In genomic region chr10:11026761-11027160, GRCh38 we compare ENCODE assay signal across 26 cellular contexts. TPM values are rescaled to one million over a fixed set of nuclear protein-coding genes. Genes with fewer than 3 reads are reported as not detected.
A peak's percentile ranks its signal among the peaks of the same experiment; 100 is the strongest.
DNase-seq lines count a peak whose midpoint lies in the region; ATAC-seq and TF ChIP-seq lines count a peak whose summit lies in the region.
"Had no signal": no experiment of that assay in that cellular context is flagged by ENCODE, and none has a peak within 500 bp of the region (broad histone marks: within the 10 kb centered on the region; RNA-seq: fewer than 3 reads in every experiment).

No MANE protein-coding gene starts in this region.

- no peak overlapping the region for H3K4me3 Mint-ChIP-seq in stimulated activated naive B cell treated with anti-CD40 and anti-IgM and Interleukin-4, amounts not matched to agents 10 μg/mL and 1 μg/mL and 100 μg/mL, for 72 hours
- H3K4me3 Mint-ChIP-seq: stimulated activated memory B cell treated with anti-CD40 and anti-IgM and Interleukin-4, amounts not matched to agents 10 μg/mL and 1 μg/mL and 100 μg/mL, for 72 hours had no signal

- ATAC-seq in Right ventricle myocardium superior (ENCODE audit: poor library complexity), result peak; percentile 57
- ATAC-seq in mucosa of descending colon, result peak; percentile 89
- no peak for ATAC-seq in HG02642 (IDR thresholded peaks at IDR 0.05; ENCODE audit: poor library complexity, unreplicated experiment)
- no peak for ATAC-seq in stimulated activated naive B cell treated with anti-CD40 and anti-IgM and Interleukin-4, amounts not matched to agents 10 μg/mL and 1 μg/mL and 100 μg/mL, for 72 hours (replicated peaks)
- ATAC-seq: body of pancreas; esophagus mucosa; PC-3; stimulated activated memory B cell treated with anti-CD40 and anti-IgM and Interleukin-4, amounts not matched to agents 10 μg/mL and 1 μg/mL and 100 μg/mL, for 72 hours had no signal

- intact Hi-C loops in Right ventricle myocardium superior (cut with DNase I), result loop anchor here (10.0 kb wide), 1 partner anchor 238 kb away; no protein-coding TSS in a partner anchor
- intact Hi-C loops in mucosa of descending colon (cut with DNase I, micrococcal nuclease), result no loop called here

- H3K36me3 ChIP-seq in mucosa of descending colon (ENCODE audit: low read depth), result no peaks in the 10 kb centered on the region
- H3K36me3 ChIP-seq: BLaER1 treated with 17β-estradiol and CSF1 and Interleukin-3, amounts not matched to agents 10 nM and 100 nM; HAP-1; uterus had no signal

- no peaks in the 10 kb centered on the region for H3K9me3 ChIP-seq in mucosa of descending colon
- H3K9me3 ChIP-seq: BLaER1 treated with 17β-estradiol and CSF1 and Interleukin-3, amounts not matched to agents 10 nM and 100 nM; body of pancreas; HAP-1; testis; uterus had no signal

- no peaks in the 10 kb centered on the region for H3K4me1 Mint-ChIP-seq in stimulated activated naive B cell treated with anti-CD40 and anti-IgM and Interleukin-4, amounts not matched to agents 10 μg/mL and 1 μg/mL and 100 μg/mL, for 72 hours
- H3K4me1 Mint-ChIP-seq: stimulated activated memory B cell treated with anti-CD40 and anti-IgM and Interleukin-4, amounts not matched to agents 10 μg/mL and 1 μg/mL and 100 μg/mL, for 72 hours had no signal

- H3K27me3 Mint-ChIP-seq in stimulated activated naive B cell treated with anti-CD40 and anti-IgM and Interleukin-4, amounts not matched to agents 10 μg/mL and 1 μg/mL and 100 μg/mL, for 72 hours, result peaks cover 35 to 54% of the 10 kb centered on the region in 2 donors

- H3K9me3 Mint-ChIP-seq in stimulated activated naive B cell treated with anti-CD40 and anti-IgM and Interleukin-4, amounts not matched to agents 10 μg/mL and 1 μg/mL and 100 μg/mL, for 72 hours, result no peaks in the 10 kb centered on the region
- H3K9me3 Mint-ChIP-seq: stimulated activated memory B cell treated with anti-CD40 and anti-IgM and Interleukin-4, amounts not matched to agents 10 μg/mL and 1 μg/mL and 100 μg/mL, for 72 hours had no signal

- H3K4me3 ChIP-seq in mucosa of descending colon, result no peak overlapping the region
- H3K4me3 ChIP-seq: BLaER1 treated with 17β-estradiol and CSF1 and Interleukin-3, amounts not matched to agents 10 nM and 100 nM; body of pancreas; HAP-1; testis; uterus had no signal

- no peak overlapping the region for H3K27ac Mint-ChIP-seq in stimulated activated naive B cell treated with anti-CD40 and anti-IgM and Interleukin-4, amounts not matched to agents 10 μg/mL and 1 μg/mL and 100 μg/mL, for 72 hours
- H3K27ac Mint-ChIP-seq: stimulated activated memory B cell treated with anti-CD40 and anti-IgM and Interleukin-4, amounts not matched to agents 10 μg/mL and 1 μg/mL and 100 μg/mL, for 72 hours had no signal

- in situ Hi-C loops in GM13977 (cut with MboI; ENCODE audit: low pct_unique_long_range_greater_than_20kb, low sequenced_read_pairs, unreplicated experiment), result no loop called here

- TF ChIP-seq CTCF in mucosa of descending colon (IDR thresholded peaks at IDR 0.05), result no peak
- TF ChIP-seq CTCF in GM13977 (IDR thresholded peaks at IDR 0.05; ENCODE audit: extremely low read depth, insufficient read depth, missing control alignments), result no peak

- H3K4me1 ChIP-seq in mucosa of descending colon (ENCODE audit: low read depth), result peaks cover 8% of the 10 kb centered on the region
- H3K4me1 ChIP-seq: body of pancreas, HAP-1, testis, uterus had no signal

- DNase-seq in AG20443 (ENCODE audit: low spot score), result peak; percentile 33
- DNase-seq in NCI-H1930 (lab: John Stamatoyannopoulos, UW), result peak; percentile 6 to 31
- no peak for DNase-seq in Right ventricle myocardium superior
- DNase-seq in mucosa of descending colon, result no peak
- DNase-seq in GM13977 (ENCODE audit: low spot score), result no peak
- DNase-seq in NCI-H1436 treated with DMSO at 0.1 percent for 48 hours (lab: John Stamatoyannopoulos, UW), result no peak
- DNase-seq in stimulated activated naive B cell treated with anti-CD40 and anti-IgM and Interleukin-4, amounts not matched to agents 10 μg/mL and 1 μg/mL and 100 μg/mL, for 72 hours, result no peak
- DNase-seq: activated CD8-positive, alpha-beta memory T cell treated with anti-CD3 and anti-CD28 coated beads for 24 hours; activated T-cell treated with anti-CD3 and anti-CD28 coated beads, Interleukin-2, amount 50 U/mL, for 1 hour; body of pancreas; cortex of kidney; Kasumi-1; mammary epithelial cell; NCI-H1048; NCI-H2029 treated with DMSO at 0.1 percent for 48 hours; nucleus accumbens; PC-3; stimulated activated CD4-positive, alpha-beta T cell treated with anti-CD3 and anti-CD28 coated beads, Interleukin-2, amount 100 ng/mL, for 48 hours; T-helper 1 cell; testis; uterus had no signal

- no peaks in the 10 kb centered on the region for H3K36me3 Mint-ChIP-seq in stimulated activated naive B cell treated with anti-CD40 and anti-IgM and Interleukin-4, amounts not matched to agents 10 μg/mL and 1 μg/mL and 100 μg/mL, for 72 hours
- H3K36me3 Mint-ChIP-seq: stimulated activated memory B cell treated with anti-CD40 and anti-IgM and Interleukin-4, amounts not matched to agents 10 μg/mL and 1 μg/mL and 100 μg/mL, for 72 hours had no signal

RNA-seq across cellular contexts. Expression of gene CELF2, which starts 9.1 kb away (rescaled TPM):
- 67.7 TPM for total RNA-seq in Right ventricle myocardium superior
- total RNA-seq in mucosa of descending colon, result 10 to 100 TPM; 31.4 to 56.5 (median 36.1) TPM
- total RNA-seq: PC-3 had no signal

Comparison
In these comparisons a context has a peak if more than half of its experiments do, and no peak if none do; other contexts are left out.
1. DNase-seq: peak in AG20443 (single experiment) and NCI-H1930 (2 of 2); none in Right ventricle myocardium superior (single experiment), mucosa of descending colon (0 of 3), GM13977 (single experiment), NCI-H1436 treated with DMSO at 0.1 percent for 48 hours (single experiment) and stimulated activated naive B cell treated with anti-CD40 and anti-IgM and Interleukin-4, amounts not matched to agents 10 μg/mL and 1 μg/mL and 100 μg/mL, for 72 hours (single experiment).
2. ATAC-seq: peak in Right ventricle myocardium superior (single experiment) and mucosa of descending colon (single experiment); none in HG02642 (single experiment) and stimulated activated naive B cell treated with anti-CD40 and anti-IgM and Interleukin-4, amounts not matched to agents 10 μg/mL and 1 μg/mL and 100 μg/mL, for 72 hours (0 of 2).